Comparison of ENCODE assay signal across 1 cellular context in the genomic region with DNA sequence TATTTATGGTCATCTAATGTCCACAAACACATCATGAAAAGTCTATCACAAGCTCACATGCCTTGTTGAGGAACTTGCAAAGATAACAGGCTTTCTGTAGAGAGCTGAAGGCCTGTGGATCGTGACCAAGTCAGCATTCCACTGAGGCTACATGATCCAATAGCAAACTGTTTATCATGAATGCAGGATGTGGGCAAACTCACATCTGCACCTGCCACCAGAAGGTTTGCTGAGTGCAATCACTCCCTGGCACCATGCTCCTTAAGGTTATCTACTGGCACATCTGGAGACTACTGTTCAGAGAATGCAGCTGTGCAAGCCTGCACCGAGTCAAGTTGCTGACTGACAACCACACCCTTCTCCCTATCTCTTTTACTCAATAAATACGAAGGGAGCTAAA.
A peak's percentile ranks its signal among the peaks of the same experiment; 100 is the strongest.
TF ChIP-seq lines count a peak whose summit lies in the region.

No MANE protein-coding gene starts in this region.

TF ChIP-seq in K562, 482 proteins besides CTCF, POLR2A, EP300 and RAD21 (continued from another document and continues in another):
- TF ChIP-seq, protein P1, sequence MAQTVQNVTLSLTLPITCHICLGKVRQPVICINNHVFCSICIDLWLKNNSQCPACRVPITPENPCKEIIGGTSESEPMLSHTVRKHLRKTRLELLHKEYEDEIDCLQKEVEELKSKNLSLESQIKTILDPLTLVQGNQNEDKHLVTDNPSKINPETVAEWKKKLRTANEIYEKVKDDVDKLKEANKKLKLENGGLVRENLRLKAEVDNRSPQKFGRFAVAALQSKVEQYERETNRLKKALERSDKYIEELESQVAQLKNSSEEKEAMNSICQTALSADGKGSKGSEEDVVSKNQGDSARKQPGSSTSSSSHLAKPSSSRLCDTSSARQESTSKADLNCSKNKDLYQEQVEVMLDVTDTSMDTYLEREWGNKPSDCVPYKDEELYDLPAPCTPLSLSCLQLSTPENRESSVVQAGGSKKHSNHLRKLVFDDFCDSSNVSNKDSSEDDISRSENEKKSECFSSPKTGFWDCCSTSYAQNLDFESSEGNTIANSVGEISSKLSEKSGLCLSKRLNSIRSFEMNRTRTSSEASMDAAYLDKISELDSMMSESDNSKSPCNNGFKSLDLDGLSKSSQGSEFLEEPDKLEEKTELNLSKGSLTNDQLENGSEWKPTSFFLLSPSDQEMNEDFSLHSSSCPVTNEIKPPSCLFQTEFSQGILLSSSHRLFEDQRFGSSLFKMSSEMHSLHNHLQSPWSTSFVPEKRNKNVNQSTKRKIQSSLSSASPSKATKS (CRISPR knock-in tag; IDR thresholded peaks at IDR 0.05) = no peak
- no peak for TF ChIP-seq ZNF830 (CRISPR knock-in tag; IDR thresholded peaks at IDR 0.05)
- TF ChIP-seq, protein P2, sequence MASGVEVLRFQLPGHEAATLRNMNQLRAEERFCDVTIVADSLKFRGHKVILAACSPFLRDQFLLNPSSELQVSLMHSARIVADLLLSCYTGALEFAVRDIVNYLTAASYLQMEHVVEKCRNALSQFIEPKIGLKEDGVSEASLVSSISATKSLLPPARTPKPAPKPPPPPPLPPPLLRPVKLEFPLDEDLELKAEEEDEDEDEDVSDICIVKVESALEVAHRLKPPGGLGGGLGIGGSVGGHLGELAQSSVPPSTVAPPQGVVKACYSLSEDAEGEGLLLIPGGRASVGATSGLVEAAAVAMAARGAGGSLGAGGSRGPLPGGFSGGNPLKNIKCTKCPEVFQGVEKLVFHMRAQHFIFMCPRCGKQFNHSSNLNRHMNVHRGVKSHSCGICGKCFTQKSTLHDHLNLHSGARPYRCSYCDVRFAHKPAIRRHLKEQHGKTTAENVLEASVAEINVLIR (CRISPR knock-in tag; IDR thresholded peaks at IDR 0.05) = no peak
- TF ChIP-seq, protein P3, sequence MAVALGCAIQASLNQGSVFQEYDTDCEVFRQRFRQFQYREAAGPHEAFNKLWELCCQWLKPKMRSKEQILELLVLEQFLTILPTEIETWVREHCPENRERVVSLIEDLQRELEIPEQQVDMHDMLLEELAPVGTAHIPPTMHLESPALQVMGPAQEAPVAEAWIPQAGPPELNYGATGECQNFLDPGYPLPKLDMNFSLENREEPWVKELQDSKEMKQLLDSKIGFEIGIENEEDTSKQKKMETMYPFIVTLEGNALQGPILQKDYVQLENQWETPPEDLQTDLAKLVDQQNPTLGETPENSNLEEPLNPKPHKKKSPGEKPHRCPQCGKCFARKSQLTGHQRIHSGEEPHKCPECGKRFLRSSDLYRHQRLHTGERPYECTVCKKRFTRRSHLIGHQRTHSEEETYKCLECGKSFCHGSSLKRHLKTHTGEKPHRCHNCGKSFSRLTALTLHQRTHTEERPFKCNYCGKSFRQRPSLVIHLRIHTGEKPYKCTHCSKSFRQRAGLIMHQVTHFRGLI (CRISPR knock-in tag; IDR thresholded peaks at IDR 0.05) = 0 out of 2 replicates have a peak, but pooled peaks have one; percentile 28
- no peak for TF ChIP-seq SRSF1 (IDR thresholded peaks at IDR 0.05; ENCODE audit: low read depth, low read length)
- TF ChIP-seq MEF2D (tag; conservative IDR thresholded peaks at IDR 0.05; ENCODE audit: low read depth) = no peak
- TF ChIP-seq HMG20A (CRISPR knock-in tag; conservative IDR thresholded peaks at IDR 0.05) = no peak
- TF ChIP-seq MTA2 (IDR thresholded peaks at IDR 0.05; ENCODE audit: low read depth) = peak; percentile 36; the same call in 1 of the 2 replicates
- no peak for TF ChIP-seq ZNF444 (CRISPR knock-in tag; IDR thresholded peaks at IDR 0.05)
- TF ChIP-seq KLF16 (IDR thresholded peaks at IDR 0.05) = peak; percentile 68
- TF ChIP-seq, protein P4, sequence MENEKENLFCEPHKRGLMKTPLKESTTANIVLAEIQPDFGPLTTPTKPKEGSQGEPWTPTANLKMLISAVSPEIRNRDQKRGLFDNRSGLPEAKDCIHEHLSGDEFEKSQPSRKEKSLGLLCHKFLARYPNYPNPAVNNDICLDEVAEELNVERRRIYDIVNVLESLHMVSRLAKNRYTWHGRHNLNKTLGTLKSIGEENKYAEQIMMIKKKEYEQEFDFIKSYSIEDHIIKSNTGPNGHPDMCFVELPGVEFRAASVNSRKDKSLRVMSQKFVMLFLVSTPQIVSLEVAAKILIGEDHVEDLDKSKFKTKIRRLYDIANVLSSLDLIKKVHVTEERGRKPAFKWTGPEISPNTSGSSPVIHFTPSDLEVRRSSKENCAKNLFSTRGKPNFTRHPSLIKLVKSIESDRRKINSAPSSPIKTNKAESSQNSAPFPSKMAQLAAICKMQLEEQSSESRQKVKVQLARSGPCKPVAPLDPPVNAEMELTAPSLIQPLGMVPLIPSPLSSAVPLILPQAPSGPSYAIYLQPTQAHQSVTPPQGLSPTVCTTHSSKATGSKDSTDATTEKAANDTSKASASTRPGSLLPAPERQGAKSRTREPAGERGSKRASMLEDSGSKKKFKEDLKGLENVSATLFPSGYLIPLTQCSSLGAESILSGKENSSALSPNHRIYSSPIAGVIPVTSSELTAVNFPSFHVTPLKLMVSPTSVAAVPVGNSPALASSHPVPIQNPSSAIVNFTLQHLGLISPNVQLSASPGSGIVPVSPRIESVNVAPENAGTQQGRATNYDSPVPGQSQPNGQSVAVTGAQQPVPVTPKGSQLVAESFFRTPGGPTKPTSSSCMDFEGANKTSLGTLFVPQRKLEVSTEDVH (IDR thresholded peaks at IDR 0.05; ENCODE audit: low read depth, partially characterized antibody) = no peak
- no peak for TF ChIP-seq ZNF507 (tag; conservative IDR thresholded peaks at IDR 0.05)
- no peak for TF ChIP-seq ZNF77 (CRISPR knock-in tag; IDR thresholded peaks at IDR 0.05)
- peak; percentile 37 for TF ChIP-seq ZNF316 (IDR thresholded peaks at IDR 0.05)
- TF ChIP-seq TCF3 (CRISPR knock-in tag; IDR thresholded peaks at IDR 0.05) = peak; percentile 87
- TF ChIP-seq CEBPB (tag; IDR thresholded peaks at IDR 0.05) = peak; percentile 87
- TF ChIP-seq PHF21A (IDR thresholded peaks at IDR 0.05; ENCODE audit: borderline replicate concordance, low read depth) = no peak
- TF ChIP-seq RBM34 (IDR thresholded peaks at IDR 0.05; ENCODE audit: borderline replicate concordance, insufficient read depth, low read length) = no peak
- TF ChIP-seq PML (IDR thresholded peaks at IDR 0.05; ENCODE audit: low read length) = peak; percentile 66; the same call in 1 of the 2 replicates
- peak; percentile 55; the same call in 1 of the 2 replicates for TF ChIP-seq STAT5A (IDR thresholded peaks at IDR 0.05; ENCODE audit: borderline replicate concordance, low read length)
- TF ChIP-seq ZNF253 (CRISPR knock-in tag; conservative IDR thresholded peaks at IDR 0.05) = no peak
- TF ChIP-seq, protein P5, sequence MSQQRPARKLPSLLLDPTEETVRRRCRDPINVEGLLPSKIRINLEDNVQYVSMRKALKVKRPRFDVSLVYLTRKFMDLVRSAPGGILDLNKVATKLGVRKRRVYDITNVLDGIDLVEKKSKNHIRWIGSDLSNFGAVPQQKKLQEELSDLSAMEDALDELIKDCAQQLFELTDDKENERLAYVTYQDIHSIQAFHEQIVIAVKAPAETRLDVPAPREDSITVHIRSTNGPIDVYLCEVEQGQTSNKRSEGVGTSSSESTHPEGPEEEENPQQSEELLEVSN (IDR thresholded peaks at IDR 0.05; ENCODE audit: borderline replicate concordance in 1 of 2, extremely low read depth in 1 of 2, insufficient read depth in 1 of 2, insufficient read length in 1 of 2, low read depth in 1 of 2, low read length in 1 of 2, poor library complexity in 1 of 2, severe bottlenecking in 1 of 2) = no peak
- peak; percentile 70; the same call in 1 of the 2 replicates for TF ChIP-seq POLR2AphosphoS5 (IDR thresholded peaks at IDR 0.05; ENCODE audit: control insufficient read depth, insufficient read depth, low read depth, low read length)
- TF ChIP-seq, protein P6, sequence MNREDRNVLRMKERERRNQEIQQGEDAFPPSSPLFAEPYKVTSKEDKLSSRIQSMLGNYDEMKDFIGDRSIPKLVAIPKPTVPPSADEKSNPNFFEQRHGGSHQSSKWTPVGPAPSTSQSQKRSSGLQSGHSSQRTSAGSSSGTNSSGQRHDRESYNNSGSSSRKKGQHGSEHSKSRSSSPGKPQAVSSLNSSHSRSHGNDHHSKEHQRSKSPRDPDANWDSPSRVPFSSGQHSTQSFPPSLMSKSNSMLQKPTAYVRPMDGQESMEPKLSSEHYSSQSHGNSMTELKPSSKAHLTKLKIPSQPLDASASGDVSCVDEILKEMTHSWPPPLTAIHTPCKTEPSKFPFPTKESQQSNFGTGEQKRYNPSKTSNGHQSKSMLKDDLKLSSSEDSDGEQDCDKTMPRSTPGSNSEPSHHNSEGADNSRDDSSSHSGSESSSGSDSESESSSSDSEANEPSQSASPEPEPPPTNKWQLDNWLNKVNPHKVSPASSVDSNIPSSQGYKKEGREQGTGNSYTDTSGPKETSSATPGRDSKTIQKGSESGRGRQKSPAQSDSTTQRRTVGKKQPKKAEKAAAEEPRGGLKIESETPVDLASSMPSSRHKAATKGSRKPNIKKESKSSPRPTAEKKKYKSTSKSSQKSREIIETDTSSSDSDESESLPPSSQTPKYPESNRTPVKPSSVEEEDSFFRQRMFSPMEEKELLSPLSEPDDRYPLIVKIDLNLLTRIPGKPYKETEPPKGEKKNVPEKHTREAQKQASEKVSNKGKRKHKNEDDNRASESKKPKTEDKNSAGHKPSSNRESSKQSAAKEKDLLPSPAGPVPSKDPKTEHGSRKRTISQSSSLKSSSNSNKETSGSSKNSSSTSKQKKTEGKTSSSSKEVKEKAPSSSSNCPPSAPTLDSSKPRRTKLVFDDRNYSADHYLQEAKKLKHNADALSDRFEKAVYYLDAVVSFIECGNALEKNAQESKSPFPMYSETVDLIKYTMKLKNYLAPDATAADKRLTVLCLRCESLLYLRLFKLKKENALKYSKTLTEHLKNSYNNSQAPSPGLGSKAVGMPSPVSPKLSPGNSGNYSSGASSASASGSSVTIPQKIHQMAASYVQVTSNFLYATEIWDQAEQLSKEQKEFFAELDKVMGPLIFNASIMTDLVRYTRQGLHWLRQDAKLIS (CRISPR knock-in tag; IDR thresholded peaks at IDR 0.05) = no peak
- no peak for TF ChIP-seq NR4A1 (CRISPR knock-in tag; IDR thresholded peaks at IDR 0.05)
- TF ChIP-seq NR4A1 (tag; IDR thresholded peaks at IDR 0.05) = 0 out of 2 replicates have a peak, but pooled peaks have one; percentile 51
- TF ChIP-seq ZNF766 (CRISPR knock-in tag; conservative IDR thresholded peaks at IDR 0.05) = 0 out of 2 replicates have a peak, but pooled peaks have one; percentile 57
- peak; percentile 16 for TF ChIP-seq MEIS2 (IDR thresholded peaks at IDR 0.05; ENCODE audit: partially characterized antibody)
- TF ChIP-seq, protein P7, sequence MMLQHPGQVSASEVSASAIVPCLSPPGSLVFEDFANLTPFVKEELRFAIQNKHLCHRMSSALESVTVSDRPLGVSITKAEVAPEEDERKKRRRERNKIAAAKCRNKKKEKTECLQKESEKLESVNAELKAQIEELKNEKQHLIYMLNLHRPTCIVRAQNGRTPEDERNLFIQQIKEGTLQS (IDR thresholded peaks at IDR 0.05) = 0 out of 2 replicates have a peak, but pooled peaks have one; percentile 15
- TF ChIP-seq, protein P7 (CRISPR knock-in tag; conservative IDR thresholded peaks at IDR 0.05) = no peak
- TF ChIP-seq SMARCA4 (IDR thresholded peaks at IDR 0.05) = no peak
- TF ChIP-seq, protein P8, sequence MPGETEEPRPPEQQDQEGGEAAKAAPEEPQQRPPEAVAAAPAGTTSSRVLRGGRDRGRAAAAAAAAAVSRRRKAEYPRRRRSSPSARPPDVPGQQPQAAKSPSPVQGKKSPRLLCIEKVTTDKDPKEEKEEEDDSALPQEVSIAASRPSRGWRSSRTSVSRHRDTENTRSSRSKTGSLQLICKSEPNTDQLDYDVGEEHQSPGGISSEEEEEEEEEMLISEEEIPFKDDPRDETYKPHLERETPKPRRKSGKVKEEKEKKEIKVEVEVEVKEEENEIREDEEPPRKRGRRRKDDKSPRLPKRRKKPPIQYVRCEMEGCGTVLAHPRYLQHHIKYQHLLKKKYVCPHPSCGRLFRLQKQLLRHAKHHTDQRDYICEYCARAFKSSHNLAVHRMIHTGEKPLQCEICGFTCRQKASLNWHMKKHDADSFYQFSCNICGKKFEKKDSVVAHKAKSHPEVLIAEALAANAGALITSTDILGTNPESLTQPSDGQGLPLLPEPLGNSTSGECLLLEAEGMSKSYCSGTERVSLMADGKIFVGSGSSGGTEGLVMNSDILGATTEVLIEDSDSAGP (CRISPR knock-in tag; IDR thresholded peaks at IDR 0.05) = no peak
- no peak for TF ChIP-seq E2F3 (CRISPR knock-in tag; IDR thresholded peaks at IDR 0.05)
- no peak for TF ChIP-seq CC2D1A (IDR thresholded peaks at IDR 0.05)
- no peak for TF ChIP-seq HOXB6 (CRISPR knock-in tag; IDR thresholded peaks at IDR 0.05; ENCODE audit: borderline replicate concordance)
- peak; percentile 79 for TF ChIP-seq ARID1B (IDR thresholded peaks at IDR 0.05)
- TF ChIP-seq FOSL1 (tag; conservative IDR thresholded peaks at IDR 0.05) = peak; percentile 38; the same call in 1 of the 2 replicates
- TF ChIP-seq ZFP36 (IDR thresholded peaks at IDR 0.05; ENCODE audit: low read depth, low read length, partially characterized antibody) = no peak
- TF ChIP-seq TBL1XR1 (IDR thresholded peaks at IDR 0.05; ENCODE audit: low read length in 2 of 2) = no peak
- TF ChIP-seq PRMT5 (CRISPR knock-in tag; IDR thresholded peaks at IDR 0.05) = no peak
- no peak for TF ChIP-seq ZNF263 (CRISPR knock-in tag; IDR thresholded peaks at IDR 0.05; ENCODE audit: borderline replicate concordance)
- TF ChIP-seq FOXJ3 (CRISPR knock-in tag; IDR thresholded peaks at IDR 0.05) = no peak
- 0 out of 2 replicates have a peak, but pooled peaks have one; percentile 20 for TF ChIP-seq DPF2 (IDR thresholded peaks at IDR 0.05)
- TF ChIP-seq SETDB1 (IDR thresholded peaks at IDR 0.05; ENCODE audit: low read length) = no peak
- TF ChIP-seq ZBTB7A (IDR thresholded peaks at IDR 0.05; ENCODE audit: borderline replicate concordance, control insufficient read depth, low read depth, low read length) = no peak
- TF ChIP-seq RBM39 (optimal IDR thresholded peaks at IDR 0.05; ENCODE audit: low read depth, low read length) = no peak
- TF ChIP-seq PPARD (CRISPR knock-in tag; IDR thresholded peaks at IDR 0.05) = no peak
- peak in 1 of 2 experiments; percentile 60; a peak in 1 of 4 replicates for TF ChIP-seq TEAD1 (CRISPR knock-in tag; IDR thresholded peaks at IDR 0.05)
- TF ChIP-seq BRF1 (IDR thresholded peaks at IDR 0.05; ENCODE audit: borderline replicate concordance, extremely low read depth, insufficient read length) = no peak
- no peak for TF ChIP-seq ZNF24 (IDR thresholded peaks at IDR 0.05)
- TF ChIP-seq, protein P9, sequence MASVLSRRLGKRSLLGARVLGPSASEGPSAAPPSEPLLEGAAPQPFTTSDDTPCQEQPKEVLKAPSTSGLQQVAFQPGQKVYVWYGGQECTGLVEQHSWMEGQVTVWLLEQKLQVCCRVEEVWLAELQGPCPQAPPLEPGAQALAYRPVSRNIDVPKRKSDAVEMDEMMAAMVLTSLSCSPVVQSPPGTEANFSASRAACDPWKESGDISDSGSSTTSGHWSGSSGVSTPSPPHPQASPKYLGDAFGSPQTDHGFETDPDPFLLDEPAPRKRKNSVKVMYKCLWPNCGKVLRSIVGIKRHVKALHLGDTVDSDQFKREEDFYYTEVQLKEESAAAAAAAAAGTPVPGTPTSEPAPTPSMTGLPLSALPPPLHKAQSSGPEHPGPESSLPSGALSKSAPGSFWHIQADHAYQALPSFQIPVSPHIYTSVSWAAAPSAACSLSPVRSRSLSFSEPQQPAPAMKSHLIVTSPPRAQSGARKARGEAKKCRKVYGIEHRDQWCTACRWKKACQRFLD (CRISPR knock-in tag; IDR thresholded peaks at IDR 0.05) = 0 out of 2 replicates have a peak, but pooled peaks have one; percentile 30
- TF ChIP-seq, protein P10, sequence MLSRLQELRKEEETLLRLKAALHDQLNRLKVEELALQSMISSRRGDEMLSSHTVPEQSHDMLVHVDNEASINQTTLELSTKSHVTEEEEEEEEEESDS (CRISPR knock-in tag; IDR thresholded peaks at IDR 0.05) = no peak
